ENCODE assay signal across 29 cellular contexts in genomic region chr3:55567121-55567520, GRCh38.
"Had no signal": no experiment of that assay in that cellular context is flagged by ENCODE, and none has a peak within 500 bp of the region (broad histone marks: within the 10 kb centered on the region; RNA-seq: fewer than 3 reads in every experiment).

No MANE protein-coding gene starts in this region.

- H3K9me3 Mint-ChIP-seq: activated CD4-positive, alpha-beta T cell treated with anti-CD3 and anti-CD28 coated beads, Interleukin-2, amount 10 ng/mL, durations not matched to agents 7 days and 5 days; activated naive CD4-positive, alpha-beta T cell treated with anti-CD3 and anti-CD28 coated beads for 36 hours; activated T-helper 1 cell treated with anti-CD3 and anti-CD28 coated beads, Interleukin-12 subunit alpha, Interleukin-12 subunit beta, Interleukin-2, Interleukin-4 antibody, amounts not matched to agents 30 ng/mL and 10 ng/mL and 1 ng/mL, durations not matched to agents 14 hours and 24 hours and 36 hours; T-helper 1 cell treated with Interleukin-12 subunit alpha and Interleukin-12 subunit beta and Interleukin-4 antibody, amounts not matched to agents 30 μg/mL and 1 μg/mL, for 36 hours; T-helper 2 cell treated with Interferon-gamma antibody and Interleukin-4, amounts not matched to agents 5 μg/mL and 100 μg/mL, for 36 hours; WTC11 had no signal

- H3K4me3 ChIP-seq: adrenal gland, SJSA1 had no signal

- H3K9ac ChIP-seq: SK-N-SH had no signal

- H3K27ac ChIP-seq: adrenal gland, brain microvascular endothelial cell, SJSA1 had no signal

- H3K9me3 ChIP-seq: adrenal gland, SJSA1, SK-N-SH had no signal

- H3K27ac Mint-ChIP-seq: activated CD4-positive, alpha-beta T cell treated with anti-CD3 and anti-CD28 coated beads for 36 hours; activated CD4-positive, alpha-beta T cell treated with anti-CD3 and anti-CD28 coated beads, Interleukin-2, amount 10 ng/mL, durations not matched to agents 7 days and 5 days; activated naive CD4-positive, alpha-beta T cell treated with anti-CD3 and anti-CD28 coated beads for 36 hours; activated naive CD4-positive, alpha-beta T cell treated with anti-CD3 and anti-CD28 coated beads, Interleukin-2, amount 50 U/mL, for 72 hours; activated T-helper 1 cell treated with anti-CD3 and anti-CD28 coated beads, Interleukin-12 subunit alpha, Interleukin-12 subunit beta, Interleukin-2, Interleukin-4 antibody, amounts not matched to agents 30 ng/mL and 10 ng/mL and 1 ng/mL, durations not matched to agents 14 hours and 24 hours and 36 hours; T-helper 1 cell treated with Interleukin-12 subunit alpha and Interleukin-12 subunit beta and Interleukin-4 antibody, amounts not matched to agents 30 μg/mL and 1 μg/mL, for 36 hours; T-helper 2 cell treated with Interferon-gamma antibody and Interleukin-4, amounts not matched to agents 5 μg/mL and 100 μg/mL, for 36 hours; WTC11 had no signal

- H3K4me1 ChIP-seq: adrenal gland had no signal

- H3K36me3 Mint-ChIP-seq: activated naive CD4-positive, alpha-beta T cell treated with anti-CD3 and anti-CD28 coated beads, Interleukin-2, amount 50 U/mL, for 72 hours; WTC11 had no signal

- ATAC-seq: activated CD4-positive, alpha-beta T cell treated with anti-CD3 and anti-CD28 coated beads for 36 hours; activated CD4-positive, CD25-positive, alpha-beta regulatory T cell treated with anti-CD3 and anti-CD28 coated beads, Interleukin-2, amount 50 U/mL, for 24 hours; activated naive CD4-positive, alpha-beta T cell treated with anti-CD3 and anti-CD28 coated beads, Interleukin-2, amount 50 U/mL, for 72 hours; activated T-cell treated with anti-CD3 and anti-CD28 coated beads, Interleukin-2, amount 50 U/mL, for 4 hours; Panc1; WTC11 had no signal

- H3K36me3 ChIP-seq: adrenal gland, brain microvascular endothelial cell, SJSA1 had no signal

- H3K27me3 Mint-ChIP-seq: activated CD4-positive, alpha-beta T cell treated with anti-CD3 and anti-CD28 coated beads for 36 hours; activated CD4-positive, alpha-beta T cell treated with anti-CD3 and anti-CD28 coated beads, Interleukin-2, amount 10 ng/mL, durations not matched to agents 7 days and 5 days had no signal

- H3K27me3 ChIP-seq: adrenal gland, brain microvascular endothelial cell, SJSA1 had no signal

- DNase-seq: activated CD4-positive, alpha-beta T cell treated with anti-CD3 and anti-CD28 coated beads for 36 hours; activated CD4-positive, alpha-beta T cell treated with anti-CD3 and anti-CD28 coated beads, Interleukin-2, amount 10 ng/mL, durations not matched to agents 7 days and 5 days; activated CD4-positive, alpha-beta T cell treated with anti-CD3 and anti-CD28 coated beads, Interleukin-2, amount 50 U/mL, for 48 hours; activated CD8-positive, alpha-beta memory T cell treated with anti-CD3 and anti-CD28 coated beads, Interleukin-2, amount 50 U/mL, for 4 hours; activated gamma-delta T cell treated with Interleukin-2 at 50 U/mL for 16 hours; activated naive CD4-positive, alpha-beta T cell treated with anti-CD3 and anti-CD28 coated beads for 36 hours; activated T-cell treated with anti-CD3 and anti-CD28 coated beads for 4 hours; activated T-cell treated with anti-CD3 and anti-CD28 coated beads, Interleukin-2, amount 50 U/mL, for 4 hours; brain microvascular endothelial cell; central memory CD4-positive, alpha-beta T cell; NCI-H1092 treated with DMSO at 0.1 percent for 48 hours; NCI-H1417; NCI-H187 treated with DMSO at 0.1 percent for 48 hours; NCI-H2081 treated with DMSO at 0.1 percent for 48 hours; NCI-H446 treated with DMSO at 0.1 percent for 48 hours; NCI-H524; NCI-H69; NCI-H82; SHP77; SK-N-SH had no signal

- H3K4me2 ChIP-seq: SK-N-SH had no signal

- H3K4me3 Mint-ChIP-seq: activated CD4-positive, alpha-beta T cell treated with anti-CD3 and anti-CD28 coated beads for 36 hours; activated CD4-positive, alpha-beta T cell treated with anti-CD3 and anti-CD28 coated beads, Interleukin-2, amount 10 ng/mL, durations not matched to agents 7 days and 5 days; activated naive CD4-positive, alpha-beta T cell treated with anti-CD3 and anti-CD28 coated beads for 36 hours; activated T-cell treated with anti-CD3 and anti-CD28 coated beads, Interleukin-2, amount 50 U/mL, for 4 hours; activated T-helper 1 cell treated with anti-CD3 and anti-CD28 coated beads, Interleukin-12 subunit alpha, Interleukin-12 subunit beta, Interleukin-2, Interleukin-4 antibody, amounts not matched to agents 30 ng/mL and 10 ng/mL and 1 ng/mL, durations not matched to agents 14 hours and 24 hours and 36 hours; T-helper 1 cell treated with Interleukin-12 subunit alpha and Interleukin-12 subunit beta and Interleukin-4 antibody, amounts not matched to agents 30 μg/mL and 1 μg/mL, for 36 hours; T-helper 2 cell treated with Interferon-gamma antibody and Interleukin-4, amounts not matched to agents 5 μg/mL and 100 μg/mL, for 36 hours; WTC11 had no signal
